In the genomic region with DNA sequence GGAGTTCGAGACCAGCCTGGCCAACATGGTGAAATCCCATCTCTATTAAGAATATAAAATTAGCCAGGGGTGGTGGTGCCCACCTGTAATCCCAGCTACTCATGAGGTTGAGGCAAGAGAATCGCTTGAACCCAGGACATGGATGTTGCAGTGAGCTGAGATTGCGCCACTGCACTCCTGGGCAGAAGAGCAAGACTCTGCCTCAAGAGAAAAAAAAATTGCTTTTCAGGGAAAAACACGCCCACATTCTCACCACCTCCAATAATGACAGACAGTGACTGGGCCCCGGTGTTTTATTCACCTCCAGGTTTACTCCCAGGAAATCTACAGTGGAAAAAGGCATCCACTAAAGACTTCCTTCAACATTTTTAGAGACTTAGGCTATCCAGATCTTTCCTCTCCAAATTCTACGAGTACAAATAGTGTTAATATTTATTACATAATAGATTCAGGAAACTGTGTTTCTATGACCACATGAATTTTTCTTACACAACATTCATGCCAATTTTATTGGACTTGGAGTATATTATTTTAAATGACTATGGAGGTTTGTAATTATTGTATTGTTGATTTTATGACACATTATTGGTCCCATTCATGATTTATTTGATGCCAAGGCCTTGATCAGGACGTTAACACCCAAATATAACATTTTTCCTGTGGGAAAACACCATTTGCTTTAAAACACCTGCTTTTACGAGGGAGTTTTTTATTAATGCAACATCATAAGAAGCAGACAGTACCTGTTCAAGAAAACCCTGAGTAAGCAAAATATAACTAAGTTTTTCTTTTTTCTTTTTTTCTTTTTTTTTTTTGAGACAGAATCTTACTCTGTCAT, we compare ENCODE assay signal across 28 cellular contexts. TPM values are rescaled to one million over a fixed set of nuclear protein-coding genes. Genes with fewer than 3 reads are reported as not detected.
DNase-seq lines count a peak whose midpoint lies in the region; ATAC-seq and TF ChIP-seq lines count a peak whose summit lies in the region.
"Had no signal": no experiment of that assay in that cellular context is flagged by ENCODE, and none has a peak within 500 bp of the region (broad histone marks: within the 10 kb centered on the region; RNA-seq: fewer than 3 reads in every experiment).

No MANE protein-coding gene starts in this region.

- DNase-seq in PC-9: peak in 1 of 2 experiments; percentile 94
- no peak for DNase-seq in endothelial cell (ENCODE audit: low spot score)
- no peak for DNase-seq in smooth muscle cell (lab: John Stamatoyannopoulos, UW; ENCODE audit: unreplicated experiment)
- no peak for DNase-seq in DMS 273 treated with DMSO at 0.1 percent for 48 hours (lab: John Stamatoyannopoulos, UW)
- DNase-seq: activated B cell treated with CpG ODN at 0.5 μM for 24 hours; activated naive CD4-positive, alpha-beta T cell; activated naive CD8-positive, alpha-beta T cell treated with anti-CD3 and anti-CD28 coated beads, Interleukin-2, amount 50 U/mL, for 24 hours; activated T-cell treated with anti-CD3 and anti-CD28 coated beads, Interleukin-2, amount 50 U/mL, for 72 hours; dorsolateral prefrontal cortex; GM23248; hippocampal formation; Karpas-422; MV-4-11; NCI-H1436; NCI-H2081 treated with DMSO at 0.1 percent for 48 hours; NCI-H345; NCI-H748 treated with DMSO at 0.1 percent for 48 hours; stimulated activated naive B cell treated with anti-CD40 and anti-IgM and Interleukin-4, amounts not matched to agents 10 μg/mL and 1 μg/mL and 100 μg/mL, for 72 hours; substantia nigra; upper lobe of right lung had no signal

- H3K9me3 ChIP-seq in HEK293 (ENCODE audit: control insufficient read depth, insufficient read depth, low read depth, low read length): no peaks in the 10 kb centered on the region
- H3K9me3 ChIP-seq in PC-9 (ENCODE audit: insufficient read depth, low read depth): no peaks in the 10 kb centered on the region
- H3K9me3 ChIP-seq in smooth muscle cell (replicated peaks; ENCODE audit: low read depth): no peaks in the 10 kb centered on the region
- H3K9me3 ChIP-seq: upper lobe of right lung had no signal

- H3K27ac ChIP-seq in HEK293 (ENCODE audit: extremely low read depth, low read depth, low read length) (no peak overlapping the region), PC-9 (peak overlapping the region; percentile 93), smooth muscle cell (ENCODE audit: low read depth) (peak overlapping the region; percentile 87)
- H3K27ac ChIP-seq: dorsolateral prefrontal cortex, SK-N-MC, upper lobe of right lung had no signal

- H3K36me3 ChIP-seq in HEK293 (ENCODE audit: control insufficient read depth in 2 of 2, insufficient read depth in 1 of 2, low read length in 2 of 2): no peaks in the 10 kb centered on the region
- no peaks in the 10 kb centered on the region for H3K36me3 ChIP-seq in PC-9 (ENCODE audit: low read depth)
- no peaks in the 10 kb centered on the region for H3K36me3 ChIP-seq in smooth muscle cell (ENCODE audit: low read depth)
- H3K36me3 ChIP-seq: upper lobe of right lung had no signal

- no peak overlapping the region for H3K4me3 Mint-ChIP-seq in endothelial cell (ENCODE audit: unreplicated experiment)
- H3K4me3 Mint-ChIP-seq: activated B cell treated with CpG ODN at 0.5 μM for 24 hours; activated naive CD8-positive, alpha-beta T cell treated with anti-CD3 and anti-CD28 coated beads, Interleukin-2, amount 50 U/mL, for 24 hours; activated T-cell treated with anti-CD3 and anti-CD28 coated beads, Interleukin-2, amount 50 U/mL, for 72 hours; CD14-positive monocyte; central memory CD8-positive, alpha-beta T cell; natural killer cell treated with Interleukin-12 subunit alpha and Interleukin-12 subunit beta and Interleukin-15 and Interleukin-18, amount 100 ng/mL, for 72 hours; stimulated activated naive B cell treated with anti-CD40 and anti-IgM and Interleukin-4, amounts not matched to agents 10 μg/mL and 1 μg/mL and 100 μg/mL, for 72 hours had no signal

- H3K36me3 Mint-ChIP-seq in endothelial cell (ENCODE audit: low read depth, unreplicated experiment): peaks cover 5% of the 10 kb centered on the region
- H3K36me3 Mint-ChIP-seq: natural killer cell treated with Interleukin-12 subunit alpha and Interleukin-12 subunit beta and Interleukin-15 and Interleukin-18, amount 100 ng/mL, for 72 hours; stimulated activated naive B cell treated with anti-CD40 and anti-IgM and Interleukin-4, amounts not matched to agents 10 μg/mL and 1 μg/mL and 100 μg/mL, for 72 hours had no signal

- H3K79me2 ChIP-seq in PC-9 (ENCODE audit: low read depth) (peaks cover 95% of the 10 kb centered on the region), smooth muscle cell (ENCODE audit: low read depth) (peaks cover 100% of the 10 kb centered on the region)

- ATAC-seq in HG02588 (IDR thresholded peaks at IDR 0.05; ENCODE audit: unreplicated experiment) (no peak), HG02973 (IDR thresholded peaks at IDR 0.05; ENCODE audit: unreplicated experiment) (no peak)
- ATAC-seq: activated naive CD8-positive, alpha-beta T cell treated with anti-CD3 and anti-CD28 coated beads, Interleukin-2, amount 50 U/mL, for 24 hours; activated T-cell treated with anti-CD3 and anti-CD28 coated beads, Interleukin-2, amount 50 U/mL, for 72 hours; natural killer cell treated with Interleukin-12 subunit alpha and Interleukin-12 subunit beta and Interleukin-15 and Interleukin-18, amount 100 ng/mL, for 72 hours; stimulated activated naive B cell treated with anti-CD40 and anti-IgM and Interleukin-4, amounts not matched to agents 10 μg/mL and 1 μg/mL and 100 μg/mL, for 72 hours; upper lobe of right lung had no signal

- CTCF ChIA-PET in HEK293 (lab: Yijun Ruan, JAX) (interaction anchor here (0.6 kb wide), 1 partner anchor 48 kb away, joined by 3 read pairs; no protein-coding TSS in a partner anchor), PC-9 (lab: Charles Lee) (interaction anchor here (1.2 kb wide), 1 partner anchor 11 kb away, joined by 3 read pairs; no protein-coding TSS in a partner anchor)

- intact Hi-C loops in PC-9 (cut with micrococcal nuclease; ENCODE audit: unreplicated experiment): loop anchor here (2.0 kb wide), 1 partner anchor 63 kb away; no protein-coding TSS in a partner anchor

- H3K4me1 ChIP-seq in HEK293 (ENCODE audit: control insufficient read depth, insufficient read depth, low read length) (no peaks in the 10 kb centered on the region; the same call in 1 of the 2 replicates), PC-9 (replicated peaks; ENCODE audit: insufficient read depth) (peaks cover 57% of the 10 kb centered on the region), smooth muscle cell (ENCODE audit: low read depth) (peaks cover 8% of the 10 kb centered on the region)
- H3K4me1 ChIP-seq: upper lobe of right lung had no signal

- H3K27me3 ChIP-seq in PC-9 (ENCODE audit: insufficient read depth, low read depth) (no peaks in the 10 kb centered on the region), smooth muscle cell (ENCODE audit: low read depth) (no peaks in the 10 kb centered on the region)
- H3K27me3 ChIP-seq: upper lobe of right lung had no signal

- TF ChIP-seq CTCF in HEK293 (tag by site-specific recombination; IDR thresholded peaks at IDR 0.05) (no peak), PC-9 (conservative IDR thresholded peaks at IDR 0.05) (no peak), endothelial cell (IDR thresholded peaks at IDR 0.05; ENCODE audit: unreplicated experiment) (no peak), smooth muscle cell (IDR thresholded peaks at IDR 0.05; ENCODE audit: borderline replicate concordance, insufficient read depth, poor library complexity, severe bottlenecking) (no peak)

- peaks cover 8% of the 10 kb centered on the region for H3K27me3 Mint-ChIP-seq in endothelial cell (ENCODE audit: unreplicated experiment)
- H3K27me3 Mint-ChIP-seq: stimulated activated naive B cell treated with anti-CD40 and anti-IgM and Interleukin-4, amounts not matched to agents 10 μg/mL and 1 μg/mL and 100 μg/mL, for 72 hours had no signal

- POLR2A ChIA-PET in HEK293 (lab: Yijun Ruan, JAX): no interaction called here
- POLR2A ChIA-PET in PC-9 (lab: Charles Lee; ENCODE audit: unreplicated experiment): interaction anchor here (0.6 to 0.7 kb wide), 2 partner anchors 25 to 956 kb away, joined by 3 to 19 read pairs; no protein-coding TSS in a partner anchor

- H3F3A ChIP-seq in PC-9 (ENCODE audit: insufficient read depth, low read depth): peaks cover 60% of the 10 kb centered on the region
- peaks cover 12% of the 10 kb centered on the region for H3F3A ChIP-seq in smooth muscle cell (ENCODE audit: low read depth)

- H3K4me3 ChIP-seq in HEK293 (ENCODE audit: low read depth, low read length): no peak overlapping the region
- no peak overlapping the region for H3K4me3 ChIP-seq in PC-9
- no peak overlapping the region for H3K4me3 ChIP-seq in smooth muscle cell
- H3K4me3 ChIP-seq: dorsolateral prefrontal cortex, GM23248, lung, SK-N-MC, upper lobe of right lung had no signal

- no peaks in the 10 kb centered on the region for H3K9me2 ChIP-seq in PC-9 (ENCODE audit: insufficient read depth)

- no peaks in the 10 kb centered on the region for H3K9me3 Mint-ChIP-seq in endothelial cell (ENCODE audit: unreplicated experiment)
- H3K9me3 Mint-ChIP-seq: activated naive CD8-positive, alpha-beta T cell treated with anti-CD3 and anti-CD28 coated beads, Interleukin-2, amount 50 U/mL, for 24 hours; activated T-cell treated with anti-CD3 and anti-CD28 coated beads, Interleukin-2, amount 50 U/mL, for 72 hours; central memory CD8-positive, alpha-beta T cell; natural killer cell treated with Interleukin-12 subunit alpha and Interleukin-12 subunit beta and Interleukin-15 and Interleukin-18, amount 100 ng/mL, for 72 hours had no signal

- H2AFZ ChIP-seq in PC-9 (no peak overlapping the region), smooth muscle cell (ENCODE audit: low read depth) (no peak overlapping the region)
- H2AFZ ChIP-seq: GM23248 had no signal

- peaks cover 95% of the 10 kb centered on the region for H4K20me1 ChIP-seq in PC-9 (ENCODE audit: insufficient read depth)
- peaks cover 100% of the 10 kb centered on the region for H4K20me1 ChIP-seq in smooth muscle cell (ENCODE audit: low read depth)

- H3K9ac ChIP-seq in smooth muscle cell (ENCODE audit: low read depth): no peak overlapping the region

- H3K27ac Mint-ChIP-seq in endothelial cell (ENCODE audit: unreplicated experiment): peak overlapping the region; percentile 44
- H3K27ac Mint-ChIP-seq: activated B cell treated with CpG ODN at 0.5 μM for 24 hours; activated naive CD8-positive, alpha-beta T cell treated with anti-CD3 and anti-CD28 coated beads, Interleukin-2, amount 50 U/mL, for 24 hours; activated T-cell treated with anti-CD3 and anti-CD28 coated beads, Interleukin-2, amount 50 U/mL, for 72 hours; natural killer cell treated with Interleukin-12 subunit alpha and Interleukin-12 subunit beta and Interleukin-15 and Interleukin-18, amount 100 ng/mL, for 72 hours; stimulated activated naive B cell treated with anti-CD40 and anti-IgM and Interleukin-4, amounts not matched to agents 10 μg/mL and 1 μg/mL and 100 μg/mL, for 72 hours had no signal

- peaks cover 35% of the 10 kb centered on the region for H3K4me1 Mint-ChIP-seq in endothelial cell (ENCODE audit: unreplicated experiment)
- H3K4me1 Mint-ChIP-seq: activated B cell treated with CpG ODN at 0.5 μM for 24 hours; central memory CD8-positive, alpha-beta T cell had no signal

- WGBS in smooth muscle cell (ENCODE audit: low lambda C conversion rate): 89% methylated on average over 8 of the region's 8 CpGs

- H3K4me2 ChIP-seq in PC-9: peak overlapping the region; percentile 63
- H3K4me2 ChIP-seq in smooth muscle cell: no peak overlapping the region

- no TSS peak for BruUV-seq in PC-9 (replicated peaks; lab: Mats Ljungman, UMichigan)

RNA-seq across cellular contexts. Expression of gene IGF2BP2, which starts 26.6 kb away (rescaled TPM):
- total RNA-seq in PC-9 (2021) (140 and 150 TPM in 2 replicates), endothelial cell (ENCODE audit: unreplicated experiment) (165 TPM), smooth muscle cell (59.2 and 73.7 TPM in 2 replicates)
- polyA plus RNA-seq in smooth muscle cell: 80.6 and 105 TPM in 2 replicates
